16 cellular contexts compared by ENCODE assay signal in the genomic region with DNA sequence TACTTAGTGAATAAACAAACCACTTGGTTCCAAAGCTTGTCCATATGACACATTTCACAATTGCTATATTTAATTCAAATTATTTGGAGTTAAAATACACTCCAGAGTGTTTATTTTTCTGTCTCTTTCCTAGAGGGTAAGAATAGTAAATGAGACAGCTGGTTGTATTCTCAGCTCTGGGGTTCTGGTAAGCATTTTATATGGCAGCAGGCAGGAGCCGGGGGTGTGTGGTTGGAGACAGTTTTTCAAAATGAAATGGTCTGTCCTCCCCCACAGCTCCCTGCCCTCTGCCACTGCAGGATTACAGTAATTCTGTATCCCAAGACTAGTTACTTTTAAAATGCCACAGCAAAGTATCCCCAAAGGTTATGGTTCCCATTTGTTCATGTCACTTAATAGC. TPM values are rescaled to one million over a fixed set of nuclear protein-coding genes. Genes with fewer than 3 reads are reported as not detected.
A peak's percentile ranks its signal among the peaks of the same experiment; 100 is the strongest.
DNase-seq lines count a peak whose midpoint lies in the region; ATAC-seq and TF ChIP-seq lines count a peak whose summit lies in the region.
"Had no signal": no experiment of that assay in that cellular context is flagged by ENCODE, and none has a peak within 500 bp of the region (broad histone marks: within the 10 kb centered on the region; RNA-seq: fewer than 3 reads in every experiment).

No MANE protein-coding gene starts in this region.

- peak; percentile 10 for DNase-seq in NCI-H2227 treated with DMSO at 0.1 percent for 48 hours (lab: John Stamatoyannopoulos, UW)
- no peak for DNase-seq in NCI-H2227 (lab: John Stamatoyannopoulos, UW; ENCODE audit: unreplicated experiment)
- peak; percentile 50 for DNase-seq in esophagus muscularis mucosa (ENCODE audit: extremely low spot score)
- DNase-seq in osteocyte (ENCODE audit: extremely low spot score, unreplicated experiment): peak; percentile 1
- DNase-seq in lower lobe of right lung: no peak
- DNase-seq in spleen: no peak
- DNase-seq: 8988T; AML-193; CD4-positive, CD25-positive, alpha-beta regulatory T cell; DMS79; H7 had no signal

- intact Hi-C loops in esophagus muscularis mucosa (cut with DNase I) (no loop called here), lower lobe of right lung (cut with DNase I) (no loop called here), spleen (cut with DNase I; ENCODE audit: low total_unique reads) (no loop called here)

- H3K36me3 Mint-ChIP-seq in osteocyte (ENCODE audit: unreplicated experiment): no peaks in the 10 kb centered on the region
- H3K36me3 Mint-ChIP-seq: IgD-negative memory B cell had no signal

- H3K27me3 ChIP-seq in esophagus muscularis mucosa: no peaks in the 10 kb centered on the region
- no peaks in the 10 kb centered on the region for H3K27me3 ChIP-seq in lower lobe of right lung (ENCODE audit: low read depth)
- no peaks in the 10 kb centered on the region for H3K27me3 ChIP-seq in spleen (replicated peaks in 1 of 7)
- H3K27me3 ChIP-seq: BLaER1 treated with 17β-estradiol and CSF1 and Interleukin-3, amounts not matched to agents 10 nM and 100 nM had no signal

- WGBS in esophagus muscularis mucosa: 53% methylated on average over 1 of the region's 1 CpG
- WGBS in spleen, 5 donors: 63 to 92% (median 89%) methylated on average over 1 of the region's 1 CpG

- no peak overlapping the region for H3K4me3 Mint-ChIP-seq in osteocyte (ENCODE audit: unreplicated experiment)
- H3K4me3 Mint-ChIP-seq: CD4-positive, CD25-positive, alpha-beta regulatory T cell; GM23338; IgD-negative memory B cell had no signal

- TF ChIP-seq POLR2A in esophagus muscularis mucosa (IDR thresholded peaks at IDR 0.05; ENCODE audit: low read depth) (no peak), spleen (IDR thresholded peaks at IDR 0.05) (no peak)

- no peak overlapping the region for H3K27ac Mint-ChIP-seq in osteocyte (ENCODE audit: unreplicated experiment)
- H3K27ac Mint-ChIP-seq: CD4-positive, CD25-positive, alpha-beta regulatory T cell; GM23338; IgD-negative memory B cell had no signal

- no peaks in the 10 kb centered on the region for H3K9me3 Mint-ChIP-seq in osteocyte (ENCODE audit: unreplicated experiment)
- H3K9me3 Mint-ChIP-seq: CD4-positive, CD25-positive, alpha-beta regulatory T cell; GM23338; IgD-negative memory B cell had no signal

- H3K4me1 ChIP-seq in esophagus muscularis mucosa (no peaks in the 10 kb centered on the region), lower lobe of right lung (no peaks in the 10 kb centered on the region), spleen (no peaks in the 10 kb centered on the region)
- H3K4me1 ChIP-seq: BLaER1 treated with 17β-estradiol and CSF1 and Interleukin-3, amounts not matched to agents 10 nM and 100 nM had no signal

- ATAC-seq in lower lobe of right lung: no peak
- no peak for ATAC-seq in HG02763 (IDR thresholded peaks at IDR 0.05; ENCODE audit: unreplicated experiment)
- ATAC-seq: GM12878, GM23338 had no signal

- H3K36me3 ChIP-seq in esophagus muscularis mucosa (no peaks in the 10 kb centered on the region), lower lobe of right lung (no peaks in the 10 kb centered on the region), spleen (no peaks in the 10 kb centered on the region)
- H3K36me3 ChIP-seq: BLaER1 treated with 17β-estradiol and CSF1 and Interleukin-3, amounts not matched to agents 10 nM and 100 nM had no signal

- H3K9me3 ChIP-seq in esophagus muscularis mucosa (no peaks in the 10 kb centered on the region), lower lobe of right lung (no peaks in the 10 kb centered on the region), spleen (no peaks in the 10 kb centered on the region)
- H3K9me3 ChIP-seq: BLaER1 treated with 17β-estradiol and CSF1 and Interleukin-3, amounts not matched to agents 10 nM and 100 nM had no signal

- H3K27ac ChIP-seq in esophagus muscularis mucosa (replicated peaks in 1 of 4) (no peak overlapping the region), lower lobe of right lung (no peak overlapping the region), spleen (no peak overlapping the region)
- H3K27ac ChIP-seq: BLaER1 treated with 17β-estradiol and CSF1 and Interleukin-3, amounts not matched to agents 10 nM and 100 nM had no signal

- H3K27me3 Mint-ChIP-seq in osteocyte (ENCODE audit: unreplicated experiment): peaks cover 55% of the 10 kb centered on the region

- no peaks in the 10 kb centered on the region for H3K4me1 Mint-ChIP-seq in osteocyte (ENCODE audit: unreplicated experiment)
- H3K4me1 Mint-ChIP-seq: GM23338 had no signal

- no peak for TF ChIP-seq EP300 in esophagus muscularis mucosa (IDR thresholded peaks at IDR 0.05)

- TF ChIP-seq CTCF in esophagus muscularis mucosa (IDR thresholded peaks at IDR 0.05) (no peak), osteocyte (IDR thresholded peaks at IDR 0.05) (no peak), lower lobe of right lung (IDR thresholded peaks at IDR 0.05) (no peak), spleen (IDR thresholded peaks at IDR 0.05 in 8 of 11, conservative IDR thresholded peaks at IDR 0.05 in 3 of 11) (no peak)

- H3K4me3 ChIP-seq in esophagus muscularis mucosa: no peak overlapping the region
- H3K4me3 ChIP-seq in lower lobe of right lung: no peak overlapping the region
- no peak overlapping the region for H3K4me3 ChIP-seq in spleen
- H3K4me3 ChIP-seq: BLaER1 treated with 17β-estradiol and CSF1 and Interleukin-3, amounts not matched to agents 10 nM and 100 nM; GM12878; GM23338 had no signal

RNA-seq across cellular contexts. Expression of a gene that starts 10.9 kb away (rescaled TPM):
- total RNA-seq in esophagus muscularis mucosa (100 to 1,000 TPM in 1 of 4 donors, 10 to 100 TPM in 3; 67.7 to 110 (median 89.6) TPM), osteocyte (307 and 310 TPM in 2 replicates), lower lobe of right lung (152 TPM), spleen (100 to 1,000 TPM; 104 to 136 (median 122) TPM)
- 10 to 100 TPM; 49.0 to 66.0 (median 51.2) TPM for polyA plus RNA-seq in spleen

Comparison
In these comparisons a context has a peak if more than half of its experiments do, and no peak if none do; other contexts are left out.
1. DNase-seq: peak in NCI-H2227 treated with DMSO at 0.1 percent for 48 hours (single experiment), esophagus muscularis mucosa (single experiment) and osteocyte (single experiment); none in NCI-H2227 (single experiment), lower lobe of right lung (single experiment) and spleen (single experiment).